8 cellular contexts compared by ENCODE assay signal in the genomic region with DNA sequence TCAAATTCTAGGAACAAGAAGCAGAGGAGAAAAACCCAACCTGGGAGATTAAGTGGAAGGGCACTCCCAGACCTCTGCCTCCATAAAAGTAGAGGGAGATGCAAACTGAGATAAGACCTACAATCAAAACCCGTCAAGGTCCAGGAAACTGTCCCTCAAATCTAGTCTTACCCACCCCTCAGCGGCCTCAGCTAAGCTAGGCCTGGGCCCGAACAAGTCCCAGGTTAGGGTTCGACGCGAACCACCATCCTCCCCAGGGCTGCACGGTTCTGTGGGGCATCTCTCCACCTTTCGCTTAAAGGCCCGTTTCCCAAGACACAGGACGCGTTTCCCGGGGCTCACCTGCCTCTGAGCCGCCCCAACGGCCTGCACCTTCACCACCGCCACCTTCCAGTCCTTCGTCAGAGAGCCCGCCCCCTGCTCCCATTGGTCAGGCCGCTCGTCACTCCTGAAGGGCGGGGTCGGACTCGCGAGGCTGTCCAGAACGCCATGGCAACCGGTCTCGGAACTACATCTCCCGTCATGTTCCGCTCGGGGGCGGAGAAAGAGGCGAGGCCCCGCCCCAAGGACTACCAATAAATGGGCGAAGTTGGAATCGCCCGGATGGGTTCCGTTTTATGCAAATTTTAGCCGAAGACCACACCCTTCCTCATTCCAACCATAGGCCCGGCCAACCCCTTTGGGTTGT. TPM values are rescaled to one million over a fixed set of nuclear protein-coding genes. Genes with fewer than 3 reads are reported as not detected.
DNase-seq lines count a peak whose midpoint lies in the region; ATAC-seq and TF ChIP-seq lines count a peak whose summit lies in the region.

Gene CRYZL1 (minus strand): TSS at position 403 of the 688 bp plus-strand sequence. CDS start 10,190 bp downstream, outside the sequence.

- peaks cover 0 to 24% (median 4%) of the 10 kb centered on the region in 3 donors for H3K36me3 Mint-ChIP-seq in CD8-positive, alpha-beta memory T cell

- peak within 1 kb of the TSS; percentile 87 for H3K27ac ChIP-seq in CD8-positive, alpha-beta memory T cell (ENCODE audit: low read depth, low read length)
- H3K27ac ChIP-seq in lung (ENCODE audit: low read depth in 1 of 2, low read length in 1 of 2): peak within 1 kb of the TSS; percentile 86 to 92

- H3K27me3 ChIP-seq in CD8-positive, alpha-beta memory T cell (ENCODE audit: insufficient read depth, low read length, poor library complexity, severe bottlenecking): no peaks in the 10 kb centered on the region
- no peaks in the 10 kb centered on the region for H3K27me3 ChIP-seq in lung (ENCODE audit: control insufficient read depth, insufficient read depth)

- peak within 1 kb of the TSS; percentile 95 for H3K4me3 ChIP-seq in CD8-positive, alpha-beta memory T cell (ENCODE audit: low read length)
- H3K4me3 ChIP-seq in lung: peak within 1 kb of the TSS; percentile 93

- no peaks in the 10 kb centered on the region for H3K36me3 ChIP-seq in CD8-positive, alpha-beta memory T cell (ENCODE audit: insufficient read depth, low read length)
- no peaks in the 10 kb centered on the region for H3K36me3 ChIP-seq in lung (ENCODE audit: control insufficient read depth in 2 of 2, insufficient read depth in 2 of 2, low read length in 2 of 2)

- peaks cover 8 to 19% of the 10 kb centered on the region in 2 donors for H3K27me3 Mint-ChIP-seq in CD8-positive, alpha-beta memory T cell

- H3K27ac Mint-ChIP-seq in CD8-positive, alpha-beta memory T cell: peak within 1 kb of the TSS; percentile 87 to 99 (median 97)

- H3K4me3 Mint-ChIP-seq in CD8-positive, alpha-beta memory T cell: peak within 1 kb of the TSS; percentile 90 to 98 (median 92)

- H3K4me1 ChIP-seq in CD8-positive, alpha-beta memory T cell (ENCODE audit: insufficient read depth, low read length): peaks cover 13% of the 10 kb centered on the region
- H3K4me1 ChIP-seq in lung (ENCODE audit: control insufficient read depth in 2 of 2, insufficient read depth in 2 of 2, low read length in 2 of 2): peaks cover 0 to 3% of the 10 kb centered on the region in 2 donors

- no peaks in the 10 kb centered on the region for H3K9me3 ChIP-seq in CD8-positive, alpha-beta memory T cell (ENCODE audit: low read length)
- no peaks in the 10 kb centered on the region for H3K9me3 ChIP-seq in lung (ENCODE audit: control insufficient read depth in 2 of 2, insufficient read depth in 1 of 2, low read length in 1 of 2)

- WGBS in lung, 2 donors: 0 to 1% methylated on average over 38 of the region's 38 CpGs

- H3K4me1 Mint-ChIP-seq in CD8-positive, alpha-beta memory T cell: peaks cover 19 to 47% (median 46%) of the 10 kb centered on the region in 3 donors

- POLR2A ChIA-PET in CD8-positive, alpha-beta memory T cell (lab: Charles Lee): interaction anchor here (0.5 to 1.5 kb wide), 2 partner anchors 121 to 1041 kb away, joined by 3 read pairs; no protein-coding TSS in a partner anchor

- DNase-seq in CD8-positive, alpha-beta memory T cell: peak; percentile 100
- DNase-seq in HS-5 (ENCODE audit: low read depth) (peak; percentile 91), lung (ENCODE audit: low spot score) (peak; percentile 100)
- DNase-seq in NK-92 treated with Interleukin-12 subunit alpha and Interleukin-12 subunit beta, amount 100 ng/mL, for 24 hours (lab: John Stamatoyannopoulos, UW): peak; percentile 100
- peak; percentile 100 for DNase-seq in activated CD8-positive, alpha-beta memory T cell treated with anti-CD3 and anti-CD28 coated beads for 24 hours
- DNase-seq in effector CD8-positive, alpha-beta T cell (lab: John Stamatoyannopoulos, UW): peak; percentile 100
- DNase-seq in stimulated activated CD4-positive, alpha-beta T cell treated with anti-CD3 and anti-CD28 coated beads, TNF-alpha, amount 100 ng/mL, for 4 hours (ENCODE audit: low read depth in 3 of 3): peak; percentile 97 to 100 (median 100)

- CTCF ChIA-PET in CD8-positive, alpha-beta memory T cell (lab: Charles Lee): no interaction called here

- ATAC-seq in GM19468 (IDR thresholded peaks at IDR 0.05; ENCODE audit: extremely low read depth, unreplicated experiment) (peak; percentile 89), lung (ENCODE audit: insufficient read depth, low FRiP score) (peak; percentile 92)

- no peaks in the 10 kb centered on the region for H3K9me3 Mint-ChIP-seq in CD8-positive, alpha-beta memory T cell

- no peak for TF ChIP-seq CTCF in lung (IDR thresholded peaks at IDR 0.05; ENCODE audit: control extremely low read depth, extremely low read depth)

RNA-seq across cellular contexts. Expression of gene CRYZL1, which starts in this region (rescaled TPM):
- total RNA-seq in CD8-positive, alpha-beta memory T cell: 10 to 100 TPM; 30.6 to 31.1 TPM
- polyA plus RNA-seq in CD8-positive, alpha-beta memory T cell: 34.9 TPM
- total RNA-seq in lung: 10 to 100 TPM; 31.6 to 64.2 TPM
- polyA plus RNA-seq in lung: 10 to 100 TPM; 16.4 to 28.9 TPM

Comparison
In these comparisons a context has a peak if more than half of its experiments do, and no peak if none do; other contexts are left out.
1. Peak in every context shown above with its lines: DNase-seq, ATAC-seq, H3K4me3 ChIP-seq and H3K27ac ChIP-seq.